Comparison of ENCODE assay signal across 13 cellular contexts in genomic region chr3:141959921-141960554, GRCh38.
DNase-seq lines count a peak whose midpoint lies in the region; ATAC-seq, FAIRE-seq and TF ChIP-seq lines count a peak whose summit lies in the region.
"Had no signal": no experiment of that assay in that cellular context is flagged by ENCODE, and none has a peak within 500 bp of the region (broad histone marks: within the 10 kb centered on the region; RNA-seq: fewer than 3 reads in every experiment).

No MANE protein-coding gene starts in this region.

- H2AFZ ChIP-seq in GM12878 (ENCODE audit: control insufficient read depth, low read depth, low read length), result no peak overlapping the region

- ATAC-seq in GM12878, result no peak
- ATAC-seq in left ventricle myocardium superior, result peak; percentile 59
- no peak for ATAC-seq in GM19452 (IDR thresholded peaks at IDR 0.05; ENCODE audit: unreplicated experiment)
- ATAC-seq: upper lobe of right lung had no signal

- FAIRE-seq in GM12878 (lab: Jason Lieb, UNC), result peak; percentile 27

- BruUV-seq in GM12878 (replicated peaks; lab: Mats Ljungman, UMichigan), result no TSS peak

- no peak for TF ChIP-seq RAD21 in GM12878 (IDR thresholded peaks at IDR 0.05; ENCODE audit: insufficient read depth, low read depth, low read length)

- 64% methylated on average over 5 of the region's 5 CpGs for WGBS in GM12878 (ENCODE audit: insufficient coverage, insufficient replicate concordance, low lambda C conversion rate, missing lambda C conversion rate)
- 58 to 69% (median 65%) methylated on average over 5 of the region's 5 CpGs for WGBS in stomach, 5 donors

- H3K4me3 ChIP-seq in GM12878, result no peak overlapping the region
- no peak overlapping the region for H3K4me3 ChIP-seq in stomach
- H3K4me3 ChIP-seq: upper lobe of right lung had no signal

- no peaks in the 10 kb centered on the region for H3K79me2 ChIP-seq in GM12878 (ENCODE audit: control insufficient read depth, insufficient read depth, low read length)

- RAD21 ChIA-PET in GM12878 (lab: Charles Lee; ENCODE audit: unreplicated experiment), result no interaction called here

- H3K9ac ChIP-seq in GM12878 (ENCODE audit: control insufficient read depth, insufficient read depth, low read length), result no peak overlapping the region

- H3K4me2 ChIP-seq in GM12878 (ENCODE audit: control insufficient read depth, insufficient read depth), result no peak overlapping the region

- no peaks in the 10 kb centered on the region for H3K4me1 ChIP-seq in GM12878 (ENCODE audit: control insufficient read depth, insufficient read depth, low read length)
- peaks cover 0 to 8% (median 0%) of the 10 kb centered on the region in 4 donors for H3K4me1 ChIP-seq in stomach
- H3K4me1 ChIP-seq: upper lobe of right lung had no signal

- in situ Hi-C loops in GM12878 (cut with MboI), result loop anchor here (5.0 kb wide), 1 partner anchor 322 kb away; no protein-coding TSS in a partner anchor

- H3K36me3 ChIP-seq in GM12878 (ENCODE audit: control insufficient read depth in 2 of 2, insufficient read depth in 2 of 2, low read length in 1 of 2), result no peaks in the 10 kb centered on the region; a peak in 1 of 4 replicates
- H3K36me3 ChIP-seq in stomach, result peaks cover 0 to 50% (median 38%) of the 10 kb centered on the region in 4 donors

- H3K9me3 ChIP-seq in GM12878 (replicated peaks; ENCODE audit: control insufficient read depth, insufficient read depth, low read length) (no peaks in the 10 kb centered on the region), stomach (no peaks in the 10 kb centered on the region)
- H3K9me3 ChIP-seq: upper lobe of right lung had no signal

- TF ChIP-seq EP300 in GM12878 (IDR thresholded peaks at IDR 0.05; ENCODE audit: borderline replicate concordance in 1 of 2, control insufficient read depth in 1 of 2, low read depth in 2 of 2, low read length in 2 of 2) (no peak), stomach (IDR thresholded peaks at IDR 0.05) (no peak)

- no peak for TF ChIP-seq POLR2A in GM12878 (IDR thresholded peaks at IDR 0.05; ENCODE audit: low read depth, low read length)
- TF ChIP-seq POLR2A in stomach (IDR thresholded peaks at IDR 0.05), result no peak

- CTCF ChIA-PET in GM12878 (lab: Yijun Ruan, JAX), result interaction anchor here (0.5 to 1.3 kb wide), 4 partner anchors 10 to 61 kb away, joined by 3 to 4 read pairs (median 3); no protein-coding TSS in a partner anchor

- peak; percentile 82 for DNase-seq in HCEC 1CT
- no peak for DNase-seq in GM12878 (ENCODE audit: low read depth, low spot score)
- no peak for DNase-seq in left ventricle myocardium superior
- DNase-seq in stomach, result no peak
- DNase-seq in MV-4-11 (lab: John Stamatoyannopoulos, UW), result no peak
- DNase-seq in NCI-H187 (lab: John Stamatoyannopoulos, UW), result no peak
- DNase-seq in activated CD4-positive, alpha-beta T cell treated with anti-CD3 and anti-CD28 coated beads for 1 hour, result no peak
- DNase-seq: DMS153; NCI-H510A treated with DMSO at 0.1 percent for 48 hours; stimulated activated CD4-positive, alpha-beta T cell treated with anti-CD3 and anti-CD28 coated beads, Interleukin-2, amount 100 ng/mL, for 48 hours; T-helper 2 cell; upper lobe of right lung had no signal

- H3K27ac ChIP-seq in GM12878 (ENCODE audit: control insufficient read depth, insufficient read depth) (no peak overlapping the region), stomach (peak overlapping the region; percentile 17 to 69 (median 65))
- H3K27ac ChIP-seq: upper lobe of right lung had no signal

- TF ChIP-seq CTCF in GM12878 (IDR thresholded peaks at IDR 0.05 in 2 of 3, conservative IDR thresholded peaks at IDR 0.05 in 1 of 3; ENCODE audit: control insufficient read depth in 2 of 3, extremely low read depth in 1 of 3, insufficient read depth in 1 of 3, low read depth in 3 of 3, low read length in 3 of 3) (no peak), stomach (IDR thresholded peaks at IDR 0.05) (no peak)

- SMC1A ChIA-PET in GM12878 (lab: Charles Lee; ENCODE audit: uncharacterized antibody, unreplicated experiment), result interaction anchor here (0.9 kb wide), 2 partner anchors 13 to 320 kb away, joined by 3 to 4 read pairs; no protein-coding TSS in a partner anchor

- no peaks in the 10 kb centered on the region for H4K20me1 ChIP-seq in GM12878 (ENCODE audit: control insufficient read depth, insufficient read depth)

- H3K27me3 ChIP-seq in GM12878 (replicated peaks in 1 of 2; ENCODE audit: control insufficient read depth in 2 of 2, insufficient read depth in 2 of 2, low read length in 1 of 2) (no peaks in the 10 kb centered on the region), stomach (no peaks in the 10 kb centered on the region)
- H3K27me3 ChIP-seq: upper lobe of right lung had no signal

- intact Hi-C loops in GM12878 (cut with micrococcal nuclease; ENCODE audit: unreplicated experiment) (loop anchor here (5.0 kb wide), 1 partner anchor 67 kb away; no protein-coding TSS in a partner anchor), left ventricle myocardium superior (cut with micrococcal nuclease) (loop anchor here (10.0 kb wide), 1 partner anchor 315 kb away; no protein-coding TSS in a partner anchor), stomach (cut with DNase I; ENCODE audit: low total_unique reads) (loop anchor here (10.0 kb wide), 1 partner anchor 325 kb away; no protein-coding TSS in a partner anchor)

- POLR2A ChIA-PET in GM12878 (lab: Charles Lee), result no interaction called here

TF ChIP-seq in GM12878, 131 proteins besides CTCF, POLR2A, EP300 and RAD21:
- no peak for TF ChIP-seq CHD4 (IDR thresholded peaks at IDR 0.05)
